ENCODE assay signal across 30 cellular contexts in genomic region chrX:133365886-133366611, GRCh38. TPM values are rescaled to one million over a fixed set of nuclear protein-coding genes. Genes with fewer than 3 reads are reported as not detected.
DNase-seq lines count a peak whose midpoint lies in the region; ATAC-seq, FAIRE-seq and TF ChIP-seq lines count a peak whose summit lies in the region.
"Had no signal": no experiment of that assay in that cellular context is flagged by ENCODE, and none has a peak within 500 bp of the region (broad histone marks: within the 10 kb centered on the region; RNA-seq: fewer than 3 reads in every experiment).

No MANE protein-coding gene starts in this region.

- H3K9ac ChIP-seq in astrocyte (ENCODE audit: low read length): no peak overlapping the region
- H3K9ac ChIP-seq: parathyroid adenoma had no signal

- H3K27me3 Mint-ChIP-seq in astrocyte (ENCODE audit: low read depth, unreplicated experiment): no peaks in the 10 kb centered on the region
- H3K27me3 Mint-ChIP-seq: memory B cell; naive thymus-derived CD8-positive, alpha-beta T cell; stimulated activated naive CD8-positive, alpha-beta T cell treated with anti-CD3 and anti-CD28 coated beads, Interleukin-15, Interleukin-2, amounts not matched to agents 100 ng/mL and 50 ng/mL, for 24 hours had no signal

- no peaks in the 10 kb centered on the region for H3K36me3 ChIP-seq in astrocyte (ENCODE audit: insufficient read depth, low read length)
- H3K36me3 ChIP-seq: heart left ventricle had no signal

- H3K27me3 ChIP-seq in astrocyte (ENCODE audit: insufficient read depth, low read length): no peaks in the 10 kb centered on the region

- H3K79me2 ChIP-seq in astrocyte (ENCODE audit: insufficient read depth, low read length): no peaks in the 10 kb centered on the region
- H3K79me2 ChIP-seq: parathyroid adenoma had no signal

- H4K20me1 ChIP-seq in astrocyte (ENCODE audit: insufficient read depth, low read length): no peaks in the 10 kb centered on the region

- H3K27ac ChIP-seq in astrocyte (ENCODE audit: low read depth, low read length): no peak overlapping the region
- H3K27ac ChIP-seq: heart left ventricle, parathyroid adenoma, SK-N-MC had no signal

- H3K36me3 Mint-ChIP-seq in astrocyte (ENCODE audit: low read depth, unreplicated experiment): no peaks in the 10 kb centered on the region
- H3K36me3 Mint-ChIP-seq: memory B cell; naive thymus-derived CD8-positive, alpha-beta T cell had no signal

- H3K4me2 ChIP-seq in astrocyte (ENCODE audit: low read length): no peak overlapping the region

- H3K9me3 ChIP-seq in astrocyte (ENCODE audit: insufficient read depth, low read depth, low read length): no peaks in the 10 kb centered on the region
- H3K9me3 ChIP-seq: heart left ventricle had no signal

- H3K4me1 ChIP-seq in astrocyte (ENCODE audit: insufficient read depth, low read length): peaks cover 3% of the 10 kb centered on the region
- H3K4me1 ChIP-seq: heart left ventricle, parathyroid adenoma had no signal

- peaks cover 23% of the 10 kb centered on the region for H3K4me1 Mint-ChIP-seq in astrocyte (ENCODE audit: low read depth, unreplicated experiment)
- H3K4me1 Mint-ChIP-seq: memory B cell had no signal

- H3K4me3 ChIP-seq in astrocyte (ENCODE audit: insufficient read depth, low read depth, low read length) (no peak overlapping the region), fibroblast of mammary gland (ENCODE audit: control insufficient read depth, low read depth, low read length) (no peak overlapping the region)
- H3K4me3 ChIP-seq: heart left ventricle, SK-N-MC had no signal

- H3K4me3 Mint-ChIP-seq in astrocyte (ENCODE audit: unreplicated experiment): no peak overlapping the region
- H3K4me3 Mint-ChIP-seq: activated T-cell treated with anti-CD3 and anti-CD28 coated beads, Interleukin-2, amount 50 U/mL, for 72 hours; memory B cell; naive thymus-derived CD8-positive, alpha-beta T cell; stimulated activated naive CD8-positive, alpha-beta T cell treated with anti-CD3 and anti-CD28 coated beads, Interleukin-15, Interleukin-2, amounts not matched to agents 100 ng/mL and 50 ng/mL, for 24 hours had no signal

- TF ChIP-seq CTCF in astrocyte (IDR thresholded peaks at IDR 0.05; ENCODE audit: insufficient read depth, low read depth, low read length) (no peak), fibroblast of mammary gland (conservative IDR thresholded peaks at IDR 0.05; ENCODE audit: control insufficient read depth, insufficient read depth, low read depth, low read length) (no peak), omental fat pad (IDR thresholded peaks at IDR 0.05) (no peak)

- H2AFZ ChIP-seq in astrocyte (ENCODE audit: low read depth, low read length): no peak overlapping the region
- H2AFZ ChIP-seq: parathyroid adenoma had no signal

- peak; percentile 4 for DNase-seq in Daoy (ENCODE audit: low read depth)
- DNase-seq in astrocyte (ENCODE audit: low read depth): peak; percentile 80
- DNase-seq in fibroblast of mammary gland (ENCODE audit: low read depth): peak; percentile 12
- no peak for DNase-seq in omental fat pad (ENCODE audit: low spot score)
- no peak for DNase-seq in GM19238 (ENCODE audit: insufficient read length, low spot score)
- no peak for DNase-seq in HTR-8/SVneo (ENCODE audit: insufficient read length, low spot score)
- no peak for DNase-seq in NCI-H446 (lab: John Stamatoyannopoulos, UW)
- DNase-seq in posterior vena cava (ENCODE audit: low spot score): no peak
- DNase-seq: ACHN; activated CD4-positive, alpha-beta T cell treated with anti-CD3 and anti-CD28 coated beads for 48 hours; activated naive CD4-positive, alpha-beta T cell treated with anti-CD3 and anti-CD28 coated beads, Interleukin-2, amount 50 U/mL, for 16 hours; activated T-cell treated with anti-CD3 and anti-CD28 coated beads, Interleukin-2, amount 50 U/mL, for 72 hours; anterior cingulate cortex; central memory CD4-positive, alpha-beta T cell; GOT3; heart left ventricle; left cardiac atrium; naive thymus-derived CD8-positive, alpha-beta T cell; NCI-H1048; NCI-H1694 treated with DMSO at 0.1 percent for 48 hours; NCI-H2171; NCI-H526; right cardiac atrium; RPMI8226 had no signal

- H3K27ac Mint-ChIP-seq in astrocyte (ENCODE audit: unreplicated experiment): peak overlapping the region; percentile 41
- H3K27ac Mint-ChIP-seq: activated T-cell treated with anti-CD3 and anti-CD28 coated beads, Interleukin-2, amount 50 U/mL, for 72 hours; memory B cell; naive thymus-derived CD8-positive, alpha-beta T cell; stimulated activated naive CD8-positive, alpha-beta T cell treated with anti-CD3 and anti-CD28 coated beads, Interleukin-15, Interleukin-2, amounts not matched to agents 100 ng/mL and 50 ng/mL, for 24 hours had no signal

- FAIRE-seq in astrocyte (lab: Jason Lieb, UNC) (peak; percentile 89), HTR-8/SVneo (lab: Jason Lieb, UNC) (no peak)
- FAIRE-seq: HepG2 had no signal

- intact Hi-C loops in posterior vena cava (cut with DNase I): no loop called here

- H3K9me3 Mint-ChIP-seq in astrocyte (ENCODE audit: unreplicated experiment): no peaks in the 10 kb centered on the region
- H3K9me3 Mint-ChIP-seq: activated T-cell treated with anti-CD3 and anti-CD28 coated beads, Interleukin-2, amount 50 U/mL, for 72 hours; memory B cell; naive thymus-derived CD8-positive, alpha-beta T cell; stimulated activated naive CD8-positive, alpha-beta T cell treated with anti-CD3 and anti-CD28 coated beads, Interleukin-15, Interleukin-2, amounts not matched to agents 100 ng/mL and 50 ng/mL, for 24 hours had no signal

- peak; percentile 48 for ATAC-seq in omental fat pad (ENCODE audit: low FRiP score)
- ATAC-seq: activated T-cell treated with anti-CD3 and anti-CD28 coated beads, Interleukin-2, amount 50 U/mL, for 72 hours; heart left ventricle; HepG2; naive thymus-derived CD8-positive, alpha-beta T cell; right cardiac atrium had no signal

RNA-seq across cellular contexts. Expression of gene GPC4, which starts 49.2 kb away (rescaled TPM):
- total RNA-seq in Daoy (2014; rRNA removed; shearing (Covaris generic)): 1.3 and 2.5 TPM in 2 replicates
- total RNA-seq in astrocyte: 71.9 and 86.4 TPM in 2 replicates
- total RNA-seq in omental fat pad: 10 to 100 TPM in 2 of 4 donors, 1 to 10 TPM in 2; 6.6 to 27.6 (median 11.1) TPM
- 10 to 100 TPM; 17.3 to 19.2 TPM for total RNA-seq in posterior vena cava
- total RNA-seq: activated T-cell treated with anti-CD3 and anti-CD28 coated beads, Interleukin-2, amount 50 U/mL, for 72 hours; naive thymus-derived CD8-positive, alpha-beta T cell; T-helper 2 cell treated with Interferon-gamma antibody and Interleukin-4, amounts not matched to agents 100 ng/mL and 5 ng/mL, for 36 hours had no signal

Comparison
In these comparisons a context has a peak if more than half of its experiments do, and no peak if none do; other contexts are left out.
1. DNase-seq: peak in Daoy (single experiment), astrocyte (single experiment) and fibroblast of mammary gland (single experiment); none in omental fat pad (single experiment), GM19238 (single experiment), HTR-8/SVneo (single experiment), NCI-H446 (0 of 2) and posterior vena cava (single experiment).